Comparison of ENCODE assay signal across 1 cellular context in genomic region chrX:41332988-41333743, GRCh38.
TF ChIP-seq lines count a peak whose summit lies in the region.

No MANE protein-coding gene starts in this region.

TF ChIP-seq in HEK293, 187 proteins besides CTCF, POLR2A, EP300 and RAD21 (continued from another document and continues in another):
- no peak for TF ChIP-seq ZNF704 (tag by site-specific recombination; IDR thresholded peaks at IDR 0.05)
- no peak; the same call in 1 of the 2 replicates for TF ChIP-seq ZNF433 (tag by site-specific recombination; IDR thresholded peaks at IDR 0.05; ENCODE audit: low read depth)
- peak; percentile 90 for TF ChIP-seq FEZF1 (tag by site-specific recombination; IDR thresholded peaks at IDR 0.05)
- TF ChIP-seq HIC1 (tag by site-specific recombination; IDR thresholded peaks at IDR 0.05) = peak; percentile 93
- TF ChIP-seq HOXA7 (CRISPR knock-in tag; IDR thresholded peaks at IDR 0.05; ENCODE audit: borderline replicate concordance) = no peak
- TF ChIP-seq ZNF132 (tag by site-specific recombination; IDR thresholded peaks at IDR 0.05; ENCODE audit: borderline replicate concordance) = no peak
- TF ChIP-seq ZNF292 (tag by site-specific recombination; IDR thresholded peaks at IDR 0.05; ENCODE audit: borderline replicate concordance, low read depth) = no peak
- TF ChIP-seq ZNF626 (tag by site-specific recombination; IDR thresholded peaks at IDR 0.05) = no peak
- peak; percentile 99 for TF ChIP-seq ZEB2 (tag by site-specific recombination; IDR thresholded peaks at IDR 0.05)
- no peak for TF ChIP-seq ZNF555 (tag by site-specific recombination; conservative IDR thresholded peaks at IDR 0.05)
- no peak for TF ChIP-seq ZNF266 (tag by site-specific recombination; IDR thresholded peaks at IDR 0.05; ENCODE audit: low read depth)
- peak; percentile 79 for TF ChIP-seq OSR2 (tag by site-specific recombination; IDR thresholded peaks at IDR 0.05)
- TF ChIP-seq ATF2 (tag by site-specific recombination; IDR thresholded peaks at IDR 0.05; ENCODE audit: low read depth) = no peak
- peak; percentile 9; the same call in 1 of the 2 replicates for TF ChIP-seq ZNF785 (tag by site-specific recombination; IDR thresholded peaks at IDR 0.05)
- TF ChIP-seq ZNF175 (tag by site-specific recombination; IDR thresholded peaks at IDR 0.05) = no peak
- TF ChIP-seq ZNF354C (tag by site-specific recombination; IDR thresholded peaks at IDR 0.05; ENCODE audit: borderline replicate concordance, low read depth) = no peak
- TF ChIP-seq ZNF423 (tag by site-specific recombination; IDR thresholded peaks at IDR 0.05) = peak; percentile 97
- TF ChIP-seq ZSCAN30 (tag by site-specific recombination; IDR thresholded peaks at IDR 0.05) = no peak
- TF ChIP-seq ZFP37 (tag by site-specific recombination; IDR thresholded peaks at IDR 0.05) = 0 out of 2 replicates have a peak, but pooled peaks have one; percentile 27
- TF ChIP-seq ZNF239 (tag by site-specific recombination; IDR thresholded peaks at IDR 0.05) = peak; percentile 79; the same call in 1 of the 2 replicates
- TF ChIP-seq ZNF529 (tag by site-specific recombination; IDR thresholded peaks at IDR 0.05; ENCODE audit: insufficient replicate concordance) = no peak
- TF ChIP-seq ZNF561 (tag by site-specific recombination; IDR thresholded peaks at IDR 0.05; ENCODE audit: borderline replicate concordance) = peak; percentile 39; the same call in 1 of the 2 replicates
- no peak for TF ChIP-seq ZNF138 (tag by site-specific recombination; IDR thresholded peaks at IDR 0.05; ENCODE audit: borderline replicate concordance)
- peak; percentile 97; the same call in 1 of the 2 replicates for TF ChIP-seq KLF8 (tag by site-specific recombination; IDR thresholded peaks at IDR 0.05)
- TF ChIP-seq PRDM10 (tag by site-specific recombination; IDR thresholded peaks at IDR 0.05) = peak; percentile 95
- no peak; the same call in 1 of the 2 replicates for TF ChIP-seq ZNF10 (tag by site-specific recombination; IDR thresholded peaks at IDR 0.05)
- no peak for TF ChIP-seq ZNF521 (tag by site-specific recombination; IDR thresholded peaks at IDR 0.05)
- TF ChIP-seq ZNF514 (tag by site-specific recombination; IDR thresholded peaks at IDR 0.05) = no peak
- peak; percentile 92 for TF ChIP-seq MYNN (tag by site-specific recombination; IDR thresholded peaks at IDR 0.05; ENCODE audit: borderline replicate concordance)
- TF ChIP-seq ZNF830 (tag by site-specific recombination; IDR thresholded peaks at IDR 0.05; ENCODE audit: low read depth) = no peak
- TF ChIP-seq ZFP69B (tag by site-specific recombination; IDR thresholded peaks at IDR 0.05) = peak; percentile 88
- TF ChIP-seq MZF1 (tag by site-specific recombination; IDR thresholded peaks at IDR 0.05; ENCODE audit: borderline replicate concordance) = peak; percentile 84
- peak; percentile 100 for TF ChIP-seq ZNF366 (tag by site-specific recombination; conservative IDR thresholded peaks at IDR 0.05)
- TF ChIP-seq GLIS2 (tag by site-specific recombination; IDR thresholded peaks at IDR 0.05) = peak; percentile 100
- TF ChIP-seq GFI1B (tag by site-specific recombination; IDR thresholded peaks at IDR 0.05) = peak; percentile 85
- no peak for TF ChIP-seq ZNF155 (tag by site-specific recombination; IDR thresholded peaks at IDR 0.05)
- no peak for TF ChIP-seq ZNF174 (tag by site-specific recombination; IDR thresholded peaks at IDR 0.05)
- no peak for TF ChIP-seq ZNF768 (tag by site-specific recombination; IDR thresholded peaks at IDR 0.05)
- no peak for TF ChIP-seq ZNF19 (tag by site-specific recombination; IDR thresholded peaks at IDR 0.05; ENCODE audit: low read depth)
- TF ChIP-seq AEBP2 (tag by site-specific recombination; IDR thresholded peaks at IDR 0.05; ENCODE audit: borderline replicate concordance) = no peak
- peak; percentile 68 for TF ChIP-seq ZNF513 (tag by site-specific recombination; IDR thresholded peaks at IDR 0.05)
- TF ChIP-seq ZNF549 (tag by site-specific recombination; IDR thresholded peaks at IDR 0.05) = no peak
- peak; percentile 98 for TF ChIP-seq PRDM1 (tag by site-specific recombination; IDR thresholded peaks at IDR 0.05)
- TF ChIP-seq ZNF623 (tag by site-specific recombination; IDR thresholded peaks at IDR 0.05) = peak; percentile 49
- TF ChIP-seq SETDB1 (IDR thresholded peaks at IDR 0.05; ENCODE audit: insufficient read length, low read length) = no peak
- TF ChIP-seq TRIM28 (IDR thresholded peaks at IDR 0.05; ENCODE audit: borderline replicate concordance, low read length) = 0 out of 2 replicates have a peak, but pooled peaks have one; percentile 8
- peak; percentile 97 for TF ChIP-seq ZBTB20 (tag by site-specific recombination; IDR thresholded peaks at IDR 0.05)
- TF ChIP-seq ZNF670 (tag by site-specific recombination; IDR thresholded peaks at IDR 0.05; ENCODE audit: low read depth) = no peak
- TF ChIP-seq ZNF510 (tag by site-specific recombination; IDR thresholded peaks at IDR 0.05; ENCODE audit: insufficient replicate concordance) = no peak
- TF ChIP-seq SP3 (tag by site-specific recombination; IDR thresholded peaks at IDR 0.05) = peak; percentile 97
- peak; percentile 80; the same call in 1 of the 2 replicates for TF ChIP-seq PRDM2 (tag by site-specific recombination; IDR thresholded peaks at IDR 0.05; ENCODE audit: borderline replicate concordance)
- no peak for TF ChIP-seq ZNF302 (tag by site-specific recombination; IDR thresholded peaks at IDR 0.05; ENCODE audit: low read depth)
